ENCODE assay signal across 8 cellular contexts in the genomic region with DNA sequence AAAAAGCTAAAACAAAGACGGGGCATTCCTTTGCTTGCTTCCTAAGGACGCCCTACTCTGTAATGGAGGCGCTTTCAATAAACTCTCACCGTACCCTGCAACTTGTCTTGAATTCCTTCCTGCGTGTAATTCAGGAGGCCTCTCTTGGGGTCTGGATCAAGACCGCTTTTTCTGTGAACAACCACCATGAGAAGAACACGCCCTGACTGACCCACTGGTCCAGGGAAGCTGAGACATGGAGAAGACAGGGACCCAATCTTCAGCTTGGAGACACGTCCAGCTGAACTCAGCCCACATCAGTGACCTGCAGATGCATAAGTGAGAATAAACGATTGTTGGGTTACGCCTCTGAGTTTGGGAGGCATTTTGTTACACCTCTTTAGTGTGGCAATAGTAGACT. TPM values are rescaled to one million over a fixed set of nuclear protein-coding genes. Genes with fewer than 3 reads are reported as not detected.
DNase-seq lines count a peak whose midpoint lies in the region; ATAC-seq, FAIRE-seq and TF ChIP-seq lines count a peak whose summit lies in the region.

No MANE protein-coding gene starts in this region.

- H3K79me2 ChIP-seq in HepG2 (ENCODE audit: insufficient read depth, low read length) = no peaks in the 10 kb centered on the region

- no peaks in the 10 kb centered on the region for H3K9me3 Mint-ChIP-seq in activated T-cell treated with anti-CD3 and anti-CD28 coated beads, Interleukin-2, amount 50 U/mL, for 72 hours
- H3K9me3 Mint-ChIP-seq in activated T-helper 1 cell treated with anti-CD3 and anti-CD28 coated beads, Interleukin-12 subunit alpha, Interleukin-12 subunit beta, Interleukin-2, Interleukin-4 antibody, amounts not matched to agents 30 ng/mL and 10 ng/mL and 1 ng/mL, durations not matched to agents 14 hours and 24 hours and 36 hours = no peaks in the 10 kb centered on the region

- H3K36me3 Mint-ChIP-seq in activated T-cell treated with anti-CD3 and anti-CD28 coated beads, Interleukin-2, amount 50 U/mL, for 72 hours (ENCODE audit: insufficient read depth in 2 of 2) = no peaks in the 10 kb centered on the region
- peaks cover 3% of the 10 kb centered on the region for H3K36me3 Mint-ChIP-seq in activated T-helper 1 cell treated with anti-CD3 and anti-CD28 coated beads, Interleukin-12 subunit alpha, Interleukin-12 subunit beta, Interleukin-2, Interleukin-4 antibody, amounts not matched to agents 30 ng/mL and 10 ng/mL and 1 ng/mL, durations not matched to agents 14 hours and 24 hours and 36 hours (ENCODE audit: low read depth)

- no peak overlapping the region for H3K27ac Mint-ChIP-seq in activated T-cell treated with anti-CD3 and anti-CD28 coated beads, Interleukin-2, amount 50 U/mL, for 72 hours
- H3K27ac Mint-ChIP-seq in activated T-helper 1 cell treated with anti-CD3 and anti-CD28 coated beads, Interleukin-12 subunit alpha, Interleukin-12 subunit beta, Interleukin-2, Interleukin-4 antibody, amounts not matched to agents 30 ng/mL and 10 ng/mL and 1 ng/mL, durations not matched to agents 14 hours and 24 hours and 36 hours = no peak overlapping the region

- WGBS in HepG2 (ENCODE audit: low lambda C conversion rate) = 96% methylated on average over 10 of the region's 10 CpGs

- intact Hi-C loops in activated T-helper 1 cell treated with anti-CD3 and anti-CD28 coated beads, Interleukin-12 subunit alpha, Interleukin-12 subunit beta, Interleukin-2, Interleukin-4 antibody, amounts not matched to agents 30 ng/mL and 10 ng/mL and 1 ng/mL, durations not matched to agents 14 hours and 24 hours and 36 hours (cut with micrococcal nuclease) = no loop called here
- intact Hi-C loops in HepG2 (cut with micrococcal nuclease; ENCODE audit: unreplicated experiment) = loop anchor here (10.0 kb wide), 2 partner anchors 185 to 785 kb away; no protein-coding TSS in a partner anchor

- in situ Hi-C loops in HepG2 (cut with HindIII; ENCODE audit: extremely low pct_ligation_motif_present, low pct_unique_long_range_greater_than_20kb) = no loop called here

- H3K9me3 ChIP-seq in HepG2 (ENCODE audit: low read length) (no peaks in the 10 kb centered on the region), thoracic aorta (no peaks in the 10 kb centered on the region)

- POLR2A ChIA-PET in HepG2 (lab: Yijun Ruan, JAX) = interaction anchor here (3.5 kb wide), 1 partner anchor 8 kb away, joined by 22 read pairs; a partner anchor contains a TSS

- ATAC-seq in activated T-cell treated with anti-CD3 and anti-CD28 coated beads, Interleukin-2, amount 50 U/mL, for 72 hours (replicated peaks in 1 of 2) = no peak
- ATAC-seq in HepG2 = no peak
- no peak for ATAC-seq in thoracic aorta (ENCODE audit: insufficient number of reproducible peaks, low FRiP score, low read depth)
- no peak for ATAC-seq in GM19328 (IDR thresholded peaks at IDR 0.05; ENCODE audit: unreplicated experiment)
- no peak for ATAC-seq in GM18498 (IDR thresholded peaks at IDR 0.05; ENCODE audit: unreplicated experiment)

- H3K36me3 ChIP-seq in HepG2 (replicated peaks in 1 of 2; ENCODE audit: control insufficient read depth in 1 of 2, insufficient read depth in 2 of 2, low read length in 2 of 2) = no peaks in the 10 kb centered on the region
- H3K36me3 ChIP-seq in thoracic aorta = no peaks in the 10 kb centered on the region

- no peaks in the 10 kb centered on the region for H3K27me3 ChIP-seq in HepG2 (ENCODE audit: control insufficient read depth in 1 of 2, insufficient read depth in 2 of 2, low read length in 2 of 2)
- H3K27me3 ChIP-seq in thoracic aorta (replicated peaks; ENCODE audit: insufficient read depth) = no peaks in the 10 kb centered on the region

- H3K9ac ChIP-seq in HepG2 (ENCODE audit: insufficient read depth, low read depth, low read length) = peak overlapping the region; percentile 56; the same call in 1 of the 2 replicates

- H3K4me1 ChIP-seq in HepG2 (ENCODE audit: insufficient read depth, low read length) (peaks cover 38% of the 10 kb centered on the region), thoracic aorta (ENCODE audit: control insufficient read depth in 1 of 2, low read depth in 2 of 2) (peaks cover 9 to 14% of the 10 kb centered on the region in 2 donors)

- TF ChIP-seq CTCF in HepG2 (CRISPR knock-in tag; IDR thresholded peaks at IDR 0.05) (no peak), thoracic aorta (IDR thresholded peaks at IDR 0.05) (no peak)

- FAIRE-seq in HepG2 (lab: Jason Lieb, UNC) = no peak

- no TSS peak for BruUV-seq in HepG2 (replicated peaks; lab: Mats Ljungman, UMichigan)

- H2AFZ ChIP-seq in HepG2 (ENCODE audit: low read length) = no peak overlapping the region

- DNase-seq in activated T-cell treated with anti-CD3 and anti-CD28 coated beads, Interleukin-2, amount 50 U/mL, for 72 hours = no peak
- no peak for DNase-seq in activated T-cell treated with anti-CD3 and anti-CD28 coated beads, Interleukin-2, amount 50 U/mL, for 1 hour
- no peak for DNase-seq in activated T-helper 1 cell treated with anti-CD3 and anti-CD28 coated beads, Interleukin-12 subunit alpha, Interleukin-12 subunit beta, Interleukin-2, Interleukin-4 antibody, amounts not matched to agents 30 ng/mL and 10 ng/mL and 1 ng/mL, durations not matched to agents 14 hours and 24 hours and 36 hours (ENCODE audit: low spot score)
- DNase-seq in HepG2 (ENCODE audit: low spot score) = no peak
- no peak for DNase-seq in thoracic aorta (ENCODE audit: low spot score)
- DNase-seq in stimulated activated CD4-positive, alpha-beta T cell treated with anti-CD3 and anti-CD28 coated beads, Interleukin-2, amount 100 ng/mL, for 48 hours = no peak

- TF ChIP-seq RAD21 in HepG2 (CRISPR knock-in tag; IDR thresholded peaks at IDR 0.05) = no peak

- peak overlapping the region; percentile 93 to 99 for H3K4me3 Mint-ChIP-seq in activated T-cell treated with anti-CD3 and anti-CD28 coated beads, Interleukin-2, amount 50 U/mL, for 72 hours
- H3K4me3 Mint-ChIP-seq in activated T-helper 1 cell treated with anti-CD3 and anti-CD28 coated beads, Interleukin-12 subunit alpha, Interleukin-12 subunit beta, Interleukin-2, Interleukin-4 antibody, amounts not matched to agents 30 ng/mL and 10 ng/mL and 1 ng/mL, durations not matched to agents 14 hours and 24 hours and 36 hours = peak overlapping the region; percentile 96

- peaks cover 22% of the 10 kb centered on the region for H3K4me1 Mint-ChIP-seq in activated T-cell treated with anti-CD3 and anti-CD28 coated beads, Interleukin-2, amount 50 U/mL, for 72 hours (ENCODE audit: low read depth)
- peaks cover 9% of the 10 kb centered on the region for H3K4me1 Mint-ChIP-seq in activated T-helper 1 cell treated with anti-CD3 and anti-CD28 coated beads, Interleukin-12 subunit alpha, Interleukin-12 subunit beta, Interleukin-2, Interleukin-4 antibody, amounts not matched to agents 30 ng/mL and 10 ng/mL and 1 ng/mL, durations not matched to agents 14 hours and 24 hours and 36 hours (ENCODE audit: low read depth)

- CTCF ChIA-PET in HepG2 (lab: Yijun Ruan, JAX; ENCODE audit: low intra/inter-chr PET ratio, low total read pairs) = interaction anchor here (1.9 kb wide), 1 partner anchor 230 kb away, joined by 5 read pairs; no protein-coding TSS in a partner anchor

- no peaks in the 10 kb centered on the region for H3K27me3 Mint-ChIP-seq in activated T-cell treated with anti-CD3 and anti-CD28 coated beads, Interleukin-2, amount 50 U/mL, for 72 hours (ENCODE audit: low read depth)
- H3K27me3 Mint-ChIP-seq in activated T-helper 1 cell treated with anti-CD3 and anti-CD28 coated beads, Interleukin-12 subunit alpha, Interleukin-12 subunit beta, Interleukin-2, Interleukin-4 antibody, amounts not matched to agents 30 ng/mL and 10 ng/mL and 1 ng/mL, durations not matched to agents 14 hours and 24 hours and 36 hours (ENCODE audit: insufficient read depth) = no peaks in the 10 kb centered on the region

- no peak for TF ChIP-seq EP300 in HepG2 (IDR thresholded peaks at IDR 0.05; ENCODE audit: low read depth in 2 of 2, low read length in 2 of 2)
- TF ChIP-seq EP300 in HepG2 (CRISPR knock-in tag; IDR thresholded peaks at IDR 0.05; ENCODE audit: borderline replicate concordance) = no peak

- H3K4me3 ChIP-seq in HepG2 (replicated peaks in 1 of 3; ENCODE audit: insufficient read depth in 1 of 3, low read depth in 2 of 3, low read length in 3 of 3) (peak overlapping the region in 2 of 3 experiments; percentile 69 to 76; a peak in 2 of 6 replicates), thoracic aorta (peak overlapping the region; percentile 93)

- peak overlapping the region; percentile 67 for H3K4me2 ChIP-seq in HepG2 (ENCODE audit: low read depth, low read length)

- H3K27ac ChIP-seq in HepG2 (ENCODE audit: extremely low read length, insufficient read depth, low read length) (no peak overlapping the region), thoracic aorta (peak overlapping the region in 1 of 2 donors; percentile 74)

- no peaks in the 10 kb centered on the region for H4K20me1 ChIP-seq in HepG2 (ENCODE audit: insufficient read depth, low read length)

- TF ChIP-seq POLR2A in HepG2 (IDR thresholded peaks at IDR 0.05; ENCODE audit: insufficient read depth in 1 of 2, low read depth in 2 of 2, low read length in 2 of 2) = no peak

RNA-seq across cellular contexts. Expression of a gene that starts 7.8 kb away (rescaled TPM):
- 100 to 1,000 TPM; 130 to 137 TPM for total RNA-seq in activated T-cell treated with anti-CD3 and anti-CD28 coated beads, Interleukin-2, amount 50 U/mL, for 72 hours
- total RNA-seq in activated T-helper 1 cell treated with anti-CD3 and anti-CD28 coated beads, Interleukin-12 subunit alpha, Interleukin-12 subunit beta, Interleukin-2, Interleukin-4 antibody, amounts not matched to agents 30 ng/mL and 10 ng/mL and 1 ng/mL, durations not matched to agents 14 hours and 24 hours and 36 hours = 121 and 133 TPM in 2 replicates
- total RNA-seq in HepG2 (2016; rRNA removed; fragmentation: Illumina TruSeq; extraction: Trizol) = 200 and 292 TPM in 2 replicates
- total RNA-seq in HepG2 (2016; cell fraction: cytosol; rRNA removed; fragmentation: Illumina TruSeq; extraction: Trizol; ENCODE audit: low read depth) = 18.6 and 19.7 TPM in 2 replicates
- total RNA-seq in HepG2 (2016; cell fraction: insoluble cytoplasmic fraction; rRNA removed; fragmentation: Illumina TruSeq; extraction: Trizol) = 204 and 283 TPM in 2 replicates
- 24.0 and 28.8 TPM in 2 replicates for total RNA-seq in HepG2 (2016; cell fraction: membrane; rRNA removed; fragmentation: Illumina TruSeq; extraction: Trizol)
- total RNA-seq in HepG2 (2016; cell fraction: nucleus; rRNA removed; fragmentation: Illumina TruSeq; extraction: Trizol) = 132 and 136 TPM in 2 replicates
- 130 and 144 TPM in 2 replicates for polyA plus RNA-seq in HepG2 (2011; rRNA removed)
- 67.4 and 109 TPM in 2 replicates for polyA plus RNA-seq in HepG2 (2011; cell fraction: cytosol; rRNA removed)
- 162 and 209 TPM in 2 replicates for polyA plus RNA-seq in HepG2 (2011; cell fraction: nucleus; rRNA removed)
- 127 and 139 TPM in 2 replicates for polyA plus RNA-seq in HepG2 (2012)
- polyA plus RNA-seq in HepG2 (2016; cell fraction: cytosol; fragmentation: Illumina TruSeq; extraction: Trizol; ENCODE audit: low read depth) = 4.7 and 5.7 TPM in 2 replicates
- polyA plus RNA-seq in HepG2 (2016; cell fraction: insoluble cytoplasmic fraction; fragmentation: Illumina TruSeq; extraction: Trizol; ENCODE audit: low read depth) = 225 and 239 TPM in 2 replicates
- 14.0 and 17.6 TPM in 2 replicates for polyA plus RNA-seq in HepG2 (2016; cell fraction: membrane; fragmentation: Illumina TruSeq; extraction: Trizol; ENCODE audit: low read depth)
- 191 and 197 TPM in 2 replicates for polyA plus RNA-seq in HepG2 (2016; cell fraction: nucleus; fragmentation: Illumina TruSeq; extraction: Trizol; ENCODE audit: insufficient read depth, low read depth)
- 110 and 175 TPM in 2 replicates for polyA minus RNA-seq in HepG2 (2011; rRNA and poly(A)+ RNA removed; ENCODE audit: low replicate concordance)
- 104 and 117 TPM in 2 replicates for polyA minus RNA-seq in HepG2 (2011; cell fraction: cytosol; rRNA and poly(A)+ RNA removed)
- polyA minus RNA-seq in HepG2 (2011; cell fraction: nucleus; rRNA and poly(A)+ RNA removed) = 174 and 191 TPM in 2 replicates
- total RNA-seq in thoracic aorta = 100 to 1,000 TPM in 1 of 2 donors, 10 to 100 TPM in 1; 65.0 to 116 TPM

RNA-seq across cellular contexts. Expression of a gene that starts 42.9 kb away (rescaled TPM):
- total RNA-seq in activated T-cell treated with anti-CD3 and anti-CD28 coated beads, Interleukin-2, amount 50 U/mL, for 72 hours = 10 to 100 TPM; 24.2 to 32.6 TPM
- total RNA-seq in activated T-helper 1 cell treated with anti-CD3 and anti-CD28 coated beads, Interleukin-12 subunit alpha, Interleukin-12 subunit beta, Interleukin-2, Interleukin-4 antibody, amounts not matched to agents 30 ng/mL and 10 ng/mL and 1 ng/mL, durations not matched to agents 14 hours and 24 hours and 36 hours = 21.7 and 23.5 TPM in 2 replicates
- total RNA-seq in HepG2 (2016; rRNA removed; fragmentation: Illumina TruSeq; extraction: Trizol) (21.9 and 29.1 TPM in 2 replicates), thoracic aorta (10 to 100 TPM; 34.4 to 39.6 TPM)
- 2.8 and 3.2 TPM in 2 replicates for total RNA-seq in HepG2 (2016; cell fraction: cytosol; rRNA removed; fragmentation: Illumina TruSeq; extraction: Trizol; ENCODE audit: low read depth)
- total RNA-seq in HepG2 (2016; cell fraction: insoluble cytoplasmic fraction; rRNA removed; fragmentation: Illumina TruSeq; extraction: Trizol) = 23.3 and 28.6 TPM in 2 replicates
- 9.2 and 9.7 TPM in 2 replicates for total RNA-seq in HepG2 (2016; cell fraction: membrane; rRNA removed; fragmentation: Illumina TruSeq; extraction: Trizol)
- 10.9 and 11.0 TPM in 2 replicates for total RNA-seq in HepG2 (2016; cell fraction: nucleus; rRNA removed; fragmentation: Illumina TruSeq; extraction: Trizol)
- polyA plus RNA-seq in HepG2 (2011; rRNA removed) = 14.7 and 16.4 TPM in 2 replicates
- polyA plus RNA-seq in HepG2 (2011; cell fraction: cytosol; rRNA removed) = 14.1 and 16.3 TPM in 2 replicates
- 5.4 and 9.2 TPM in 2 replicates for polyA plus RNA-seq in HepG2 (2011; cell fraction: nucleus; rRNA removed)
- polyA plus RNA-seq in HepG2 (2012) = 10.4 and 11.0 TPM in 2 replicates
- 2.7 and 3.8 TPM in 2 replicates for polyA plus RNA-seq in HepG2 (2016; cell fraction: cytosol; fragmentation: Illumina TruSeq; extraction: Trizol; ENCODE audit: low read depth)
- 26.1 and 27.9 TPM in 2 replicates for polyA plus RNA-seq in HepG2 (2016; cell fraction: insoluble cytoplasmic fraction; fragmentation: Illumina TruSeq; extraction: Trizol; ENCODE audit: low read depth)
- 7.3 and 7.4 TPM in 2 replicates for polyA plus RNA-seq in HepG2 (2016; cell fraction: membrane; fragmentation: Illumina TruSeq; extraction: Trizol; ENCODE audit: low read depth)
- 16.2 and 16.7 TPM in 2 replicates for polyA plus RNA-seq in HepG2 (2016; cell fraction: nucleus; fragmentation: Illumina TruSeq; extraction: Trizol; ENCODE audit: insufficient read depth, low read depth)
- polyA minus RNA-seq in HepG2 (2011; rRNA and poly(A)+ RNA removed; ENCODE audit: low replicate concordance) = 15.9 and 39.3 TPM in 2 replicates
- 12.3 and 14.0 TPM in 2 replicates for polyA minus RNA-seq in HepG2 (2011; cell fraction: cytosol; rRNA and poly(A)+ RNA removed)
- polyA minus RNA-seq in HepG2 (2011; cell fraction: nucleus; rRNA and poly(A)+ RNA removed) = 8.2 and 9.6 TPM in 2 replicates
